ENCODE assay signal across 13 cellular contexts in genomic region chr7:5497158-5498103, GRCh38. TPM values are rescaled to one million over a fixed set of nuclear protein-coding genes. Genes with fewer than 3 reads are reported as not detected.
DNase-seq lines count a peak whose midpoint lies in the region; ATAC-seq and TF ChIP-seq lines count a peak whose summit lies in the region.
"Had no signal": no experiment of that assay in that cellular context is flagged by ENCODE, and none has a peak within 500 bp of the region (broad histone marks: within the 10 kb centered on the region; RNA-seq: fewer than 3 reads in every experiment).

No MANE protein-coding gene starts in this region.

- no peaks in the 10 kb centered on the region for H3K27me3 ChIP-seq in dorsolateral prefrontal cortex

- peaks cover 18% of the 10 kb centered on the region for H3K36me3 Mint-ChIP-seq in activated naive CD4-positive, alpha-beta T cell treated with anti-CD3 and anti-CD28 coated beads, Interleukin-2, amount 10 ng/mL, durations not matched to agents 7 days and 5 days
- H3K36me3 Mint-ChIP-seq in nephron progenitor cell (ENCODE audit: low read depth): peaks cover 7% of the 10 kb centered on the region

- H3K27ac ChIP-seq in RWPE1 (peak overlapping the region; percentile 87), dorsolateral prefrontal cortex (peak overlapping the region in 44 of 59 donors; percentile 3 to 99 (median 94))

- CTCF ChIA-PET in activated naive CD4-positive, alpha-beta T cell treated with anti-CD3 and anti-CD28 coated beads, Interleukin-2, amount 10 ng/mL, durations not matched to agents 7 days and 5 days (lab: Charles Lee): interaction anchor here (0.9 to 5.5 kb wide), 3 partner anchors 166 to 209 kb away, joined by 3 to 89 read pairs (median 3); no protein-coding TSS in a partner anchor
- CTCF ChIA-PET in RWPE1 (lab: Yijun Ruan, JAX): no interaction called here

- TF ChIP-seq CTCF in RWPE1 (conservative IDR thresholded peaks at IDR 0.05; ENCODE audit: low read depth): no peak
- TF ChIP-seq CTCF in dorsolateral prefrontal cortex (IDR thresholded peaks at IDR 0.05 in 54 of 56, conservative IDR thresholded peaks at IDR 0.05 in 2 of 56; ENCODE audit: low read depth in 1 of 56, partially characterized antibody in 56 of 56): no peak
- TF ChIP-seq CTCF in nephron progenitor cell (IDR thresholded peaks at IDR 0.05): no peak

- DNase-seq in activated naive CD4-positive, alpha-beta T cell treated with anti-CD3 and anti-CD28 coated beads, Interleukin-2, amount 10 ng/mL, durations not matched to agents 7 days and 5 days: peak; percentile 34
- DNase-seq in activated naive CD4-positive, alpha-beta T cell treated with anti-CD3 and anti-CD28 coated beads, Interleukin-2, amount 50 U/mL, for 16 hours: no peak
- DNase-seq in RWPE1 (ENCODE audit: low spot score): no peak
- peak in 1 of 10 donors; percentile 48 for DNase-seq in dorsolateral prefrontal cortex
- no peak for DNase-seq in stimulated activated naive CD8-positive, alpha-beta T cell treated with anti-CD3 and anti-CD28 coated beads, Interleukin-15, amount 100 ng/mL, for 72 hours
- DNase-seq in nephron progenitor cell: no peak
- DNase-seq: activated CD4-positive, alpha-beta memory T cell treated with anti-CD3 and anti-CD28 coated beads for 36 hours; caudate nucleus; NCI-H1436 treated with DMSO at 0.1 percent for 48 hours; NCI-H510A; T-helper 2 cell had no signal

- POLR2A ChIA-PET in RWPE1 (lab: Yijun Ruan, JAX; ENCODE audit: low non-redundant PET): no interaction called here

- ATAC-seq in stimulated activated naive CD8-positive, alpha-beta T cell treated with anti-CD3 and anti-CD28 coated beads, Interleukin-15, amount 100 ng/mL, for 72 hours: peak; percentile 36
- no peak for ATAC-seq in GM19452 (IDR thresholded peaks at IDR 0.05; ENCODE audit: unreplicated experiment)
- no peak for ATAC-seq in GM21717 (IDR thresholded peaks at IDR 0.05; ENCODE audit: unreplicated experiment)

- peaks cover 34% of the 10 kb centered on the region for H3K4me1 Mint-ChIP-seq in activated naive CD4-positive, alpha-beta T cell treated with anti-CD3 and anti-CD28 coated beads, Interleukin-2, amount 10 ng/mL, durations not matched to agents 7 days and 5 days
- peaks cover 46% of the 10 kb centered on the region for H3K4me1 Mint-ChIP-seq in stimulated activated naive CD8-positive, alpha-beta T cell treated with anti-CD3 and anti-CD28 coated beads, Interleukin-15, amount 100 ng/mL, for 72 hours
- peaks cover 1% of the 10 kb centered on the region for H3K4me1 Mint-ChIP-seq in nephron progenitor cell

- no peak overlapping the region for H3K4me3 ChIP-seq in dorsolateral prefrontal cortex

- H3K27me3 Mint-ChIP-seq in activated naive CD4-positive, alpha-beta T cell treated with anti-CD3 and anti-CD28 coated beads, Interleukin-2, amount 10 ng/mL, durations not matched to agents 7 days and 5 days: no peaks in the 10 kb centered on the region
- H3K27me3 Mint-ChIP-seq in stimulated activated naive CD8-positive, alpha-beta T cell treated with anti-CD3 and anti-CD28 coated beads, Interleukin-15, amount 100 ng/mL, for 72 hours: no peaks in the 10 kb centered on the region
- H3K27me3 Mint-ChIP-seq in nephron progenitor cell (ENCODE audit: low read depth, poor library complexity): peaks cover 3% of the 10 kb centered on the region
- H3K27me3 Mint-ChIP-seq: activated CD4-positive, alpha-beta memory T cell treated with anti-CD3 and anti-CD28 coated beads for 36 hours had no signal

- H3K27ac Mint-ChIP-seq in activated naive CD4-positive, alpha-beta T cell treated with anti-CD3 and anti-CD28 coated beads, Interleukin-2, amount 10 ng/mL, durations not matched to agents 7 days and 5 days: peak overlapping the region; percentile 70
- H3K27ac Mint-ChIP-seq in stimulated activated naive CD8-positive, alpha-beta T cell treated with anti-CD3 and anti-CD28 coated beads, Interleukin-15, amount 100 ng/mL, for 72 hours: peak overlapping the region in 1 of 2 donors; percentile 34
- no peak overlapping the region for H3K27ac Mint-ChIP-seq in nephron progenitor cell
- H3K27ac Mint-ChIP-seq: activated CD4-positive, alpha-beta memory T cell treated with anti-CD3 and anti-CD28 coated beads for 36 hours had no signal

- H3K9me3 Mint-ChIP-seq in activated naive CD4-positive, alpha-beta T cell treated with anti-CD3 and anti-CD28 coated beads, Interleukin-2, amount 10 ng/mL, durations not matched to agents 7 days and 5 days: no peaks in the 10 kb centered on the region
- no peaks in the 10 kb centered on the region for H3K9me3 Mint-ChIP-seq in stimulated activated naive CD8-positive, alpha-beta T cell treated with anti-CD3 and anti-CD28 coated beads, Interleukin-15, amount 100 ng/mL, for 72 hours
- H3K9me3 Mint-ChIP-seq in nephron progenitor cell: no peaks in the 10 kb centered on the region
- H3K9me3 Mint-ChIP-seq: activated CD4-positive, alpha-beta memory T cell treated with anti-CD3 and anti-CD28 coated beads for 36 hours had no signal

- intact Hi-C loops in dorsolateral prefrontal cortex (cut with DNase I): loop anchor here in 1 of 2 donors (10.0 kb wide), 1 partner anchor 287 kb away; the partner anchor contains the start of gene RNF216

- no peak overlapping the region for H3K4me3 Mint-ChIP-seq in activated naive CD4-positive, alpha-beta T cell treated with anti-CD3 and anti-CD28 coated beads, Interleukin-2, amount 10 ng/mL, durations not matched to agents 7 days and 5 days
- H3K4me3 Mint-ChIP-seq in stimulated activated naive CD8-positive, alpha-beta T cell treated with anti-CD3 and anti-CD28 coated beads, Interleukin-15, amount 100 ng/mL, for 72 hours: peak overlapping the region in 1 of 2 donors; percentile 33
- H3K4me3 Mint-ChIP-seq in nephron progenitor cell: no peak overlapping the region
- H3K4me3 Mint-ChIP-seq: activated CD4-positive, alpha-beta memory T cell treated with anti-CD3 and anti-CD28 coated beads for 36 hours had no signal

RNA-seq across cellular contexts. Expression of gene FBXL18, which starts 16.2 kb away (rescaled TPM):
- total RNA-seq in dorsolateral prefrontal cortex: 10 to 100 TPM; 18.6 to 56.8 (median 38.8) TPM

RNA-seq across cellular contexts. Expression of gene ACTB, which starts 33.0 kb away (rescaled TPM):
- 1,000 to 10,000 TPM; 1,366 to 3,291 (median 2,449) TPM for total RNA-seq in dorsolateral prefrontal cortex
